In genomic region chr9:11319477-11320060, GRCh38 we compare ENCODE assay signal across 9 cellular contexts.
DNase-seq lines count a peak whose midpoint lies in the region; FAIRE-seq and TF ChIP-seq lines count a peak whose summit lies in the region.
"Had no signal": no experiment of that assay in that cellular context is flagged by ENCODE, and none has a peak within 500 bp of the region (broad histone marks: within the 10 kb centered on the region; RNA-seq: fewer than 3 reads in every experiment).

No MANE protein-coding gene starts in this region.

- H2AFZ ChIP-seq in endothelial cell of umbilical vein (ENCODE audit: low read depth, low read length) = no peak overlapping the region

- H3K36me3 ChIP-seq in endothelial cell of umbilical vein (ENCODE audit: control insufficient read depth in 2 of 2, extremely low read depth in 1 of 2, insufficient read depth in 2 of 2, low read length in 2 of 2) = no peaks in the 10 kb centered on the region
- H3K36me3 ChIP-seq in testis (ENCODE audit: low read depth, missing control alignments) = no peaks in the 10 kb centered on the region

- no peak overlapping the region for H3K4me2 ChIP-seq in endothelial cell of umbilical vein (ENCODE audit: insufficient read depth, low read length)

- FAIRE-seq in endothelial cell of umbilical vein (lab: Jason Lieb, UNC) = no peak

- no peaks in the 10 kb centered on the region for H3K9me1 ChIP-seq in endothelial cell of umbilical vein (replicated peaks; ENCODE audit: control insufficient read depth, extremely low read depth, insufficient read depth, low read length)

- H3K4me3 ChIP-seq in endothelial cell of umbilical vein (replicated peaks in 1 of 3; ENCODE audit: insufficient read depth in 1 of 3, low read depth in 1 of 3, low read length in 3 of 3) = no peak overlapping the region
- H3K4me3 ChIP-seq in testis = no peak overlapping the region

- H3K4me1 ChIP-seq in endothelial cell of umbilical vein (ENCODE audit: control insufficient read depth, extremely low read depth, insufficient read depth, low read length) = no peaks in the 10 kb centered on the region
- H3K4me1 ChIP-seq in testis = no peaks in the 10 kb centered on the region

- H3K27ac ChIP-seq in endothelial cell of umbilical vein (ENCODE audit: insufficient read depth, low read depth, low read length) (no peak overlapping the region), testis (no peak overlapping the region)

- no peak overlapping the region for H3K9ac ChIP-seq in endothelial cell of umbilical vein (replicated peaks; ENCODE audit: extremely low read depth, insufficient read depth, low read length)

- intact Hi-C loops in endothelial cell of umbilical vein (cut with micrococcal nuclease) (loop anchor here (2.0 kb wide), 2 partner anchors 463 to 953 kb away; no protein-coding TSS in a partner anchor), testis (cut with DNase I; ENCODE audit: low total_unique reads) (no loop called here)

- WGBS in testis, 2 donors = 29 to 56% methylated on average over 7 of the region's 7 CpGs

- TF ChIP-seq CTCF in endothelial cell of umbilical vein (IDR thresholded peaks at IDR 0.05; ENCODE audit: extremely low read depth in 1 of 2, insufficient read depth in 1 of 2, low read depth in 1 of 2, low read length in 2 of 2) (peak; percentile 21 to 25), testis (IDR thresholded peaks at IDR 0.05) (peak; percentile 7 to 41 (median 26))

- BruUV-seq in endothelial cell of umbilical vein (replicated peaks; lab: Mats Ljungman, UMichigan) = no TSS peak

- H4K20me1 ChIP-seq in endothelial cell of umbilical vein (replicated peaks; ENCODE audit: control insufficient read depth, extremely low read depth, insufficient read depth, low read length) = no peaks in the 10 kb centered on the region

- H3K9me3 ChIP-seq in endothelial cell of umbilical vein (replicated peaks; ENCODE audit: control insufficient read depth, insufficient read depth, low read length) (no peaks in the 10 kb centered on the region), testis (no peaks in the 10 kb centered on the region)

- POLR2A ChIA-PET in endothelial cell of umbilical vein (lab: Charles Lee) = no interaction called here

- dilution Hi-C loops in endothelial cell of umbilical vein (cut with MboI; ENCODE audit: extremely low pct_ligation_motif_present, low sequenced_read_pairs) = no loop called here

- H3K27me3 ChIP-seq in endothelial cell of umbilical vein (ENCODE audit: control insufficient read depth in 2 of 2, insufficient read depth in 2 of 2, low read length in 2 of 2) (no peaks in the 10 kb centered on the region), testis (no peaks in the 10 kb centered on the region)

- DNase-seq in SHP77 (lab: John Stamatoyannopoulos, UW) (peak; percentile 1 to 16), SHP77 treated with DMSO at 0.1 percent for 48 hours (lab: John Stamatoyannopoulos, UW) (no peak), NCI-H2196 treated with DMSO at 0.1 percent for 48 hours (lab: John Stamatoyannopoulos, UW; ENCODE audit: unreplicated experiment) (peak; percentile 74), endothelial cell of umbilical vein (ENCODE audit: low read depth, low spot score) (peak; percentile 6), testis (peak; percentile 30), mucosa of gallbladder (ENCODE audit: low spot score) (no peak), ecto neural progenitor cell (ENCODE audit: low spot score) (no peak)
- no peak for DNase-seq in stimulated activated CD4-positive, alpha-beta T cell treated with anti-CD3 and anti-CD28 coated beads, Interleukin-2, amount 100 ng/mL, for 48 hours
- DNase-seq: amniotic stem cell had no signal

- CTCF ChIA-PET in endothelial cell of umbilical vein (lab: Charles Lee) = interaction anchor here (0.6 to 1.4 kb wide), 3 partner anchors 21 to 707 kb away, joined by 3 to 15 read pairs (median 4); no protein-coding TSS in a partner anchor

- no peaks in the 10 kb centered on the region for H3K79me2 ChIP-seq in endothelial cell of umbilical vein (ENCODE audit: control insufficient read depth, insufficient read depth, low read length)

- TF ChIP-seq POLR2A in endothelial cell of umbilical vein (IDR thresholded peaks at IDR 0.05; ENCODE audit: low read depth, low read length) (no peak), testis (IDR thresholded peaks at IDR 0.05) (no peak)

TF ChIP-seq in endothelial cell of umbilical vein, 7 proteins besides CTCF, POLR2A, EP300 and RAD21:
- no peak for TF ChIP-seq FOS (IDR thresholded peaks at IDR 0.05; ENCODE audit: borderline replicate concordance, insufficient read depth, low read length)
- TF ChIP-seq, protein P1, sequence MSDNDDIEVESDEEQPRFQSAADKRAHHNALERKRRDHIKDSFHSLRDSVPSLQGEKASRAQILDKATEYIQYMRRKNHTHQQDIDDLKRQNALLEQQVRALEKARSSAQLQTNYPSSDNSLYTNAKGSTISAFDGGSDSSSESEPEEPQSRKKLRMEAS (IDR thresholded peaks at IDR 0.05; ENCODE audit: insufficient read depth, insufficient read length) = no peak
- no peak for TF ChIP-seq POLR2AphosphoS5 (IDR thresholded peaks at IDR 0.05; ENCODE audit: insufficient read depth, low read depth, low read length)
- TF ChIP-seq GATA2 (IDR thresholded peaks at IDR 0.05; ENCODE audit: insufficient read depth, insufficient read length, low read depth, low read length) = no peak
- no peak for TF ChIP-seq MYC (IDR thresholded peaks at IDR 0.05; ENCODE audit: low read depth, low read length)
- TF ChIP-seq JUN (IDR thresholded peaks at IDR 0.05; ENCODE audit: borderline replicate concordance, insufficient read depth, insufficient read length, low read depth) = no peak
- TF ChIP-seq EZH2 (IDR thresholded peaks at IDR 0.05; ENCODE audit: borderline replicate concordance, low read depth, low read length, severe bottlenecking) = no peak

Comparison
In these comparisons a context has a peak if more than half of its experiments do, and no peak if none do; other contexts are left out.
1. DNase-seq: peak in SHP77 (2 of 2), NCI-H2196 treated with DMSO at 0.1 percent for 48 hours (single experiment), endothelial cell of umbilical vein (single experiment) and testis (single experiment); none in SHP77 treated with DMSO at 0.1 percent for 48 hours (single experiment), mucosa of gallbladder (single experiment), ecto neural progenitor cell (single experiment) and stimulated activated CD4-positive, alpha-beta T cell treated with anti-CD3 and anti-CD28 coated beads, Interleukin-2, amount 100 ng/mL, for 48 hours (0 of 2).